Comparison of ENCODE assay signal across 1 cellular context in the genomic region with DNA sequence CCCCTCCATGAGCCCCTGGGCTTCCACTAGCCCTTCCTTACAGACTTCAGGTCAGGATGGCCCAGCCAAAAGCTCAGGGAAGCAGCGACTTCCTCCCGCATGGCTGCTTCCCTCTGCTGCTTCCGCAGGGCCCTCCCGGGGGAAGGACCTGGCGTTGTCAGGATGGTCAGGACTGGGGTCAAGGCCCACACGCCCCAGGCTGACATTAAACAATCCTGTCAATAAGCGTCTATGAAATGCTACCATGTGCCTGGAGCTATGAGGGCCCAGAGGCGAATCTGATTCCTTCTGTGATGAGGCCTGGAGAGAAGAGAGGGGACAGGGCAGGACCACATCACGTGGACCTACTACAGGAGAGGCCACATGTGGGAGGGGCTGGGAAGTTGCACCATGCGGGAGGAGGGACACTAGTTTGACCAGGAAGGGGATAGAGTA.
A peak's percentile ranks its signal among the peaks of the same experiment; 100 is the strongest.
TF ChIP-seq lines count a peak whose summit lies in the region.

No MANE protein-coding gene starts in this region.

TF ChIP-seq in HepG2, 621 proteins besides CTCF, POLR2A, EP300 and RAD21 (continued from another document and continues in another):
- TF ChIP-seq PHF5A (CRISPR knock-in tag; IDR thresholded peaks at IDR 0.05; ENCODE audit: low read depth, unreplicated experiment) (peak; percentile 43), ZFY (CRISPR knock-in tag; IDR thresholded peaks at IDR 0.05) (peak; percentile 55; the same call in 1 of the 2 replicates), SMC3 (IDR thresholded peaks at IDR 0.05; ENCODE audit: low read length) (no peak), NFYB (CRISPR knock-in tag; IDR thresholded peaks at IDR 0.05) (no peak), MAFF (IDR thresholded peaks at IDR 0.05; ENCODE audit: low read depth, low read length) (no peak), RXRB (CRISPR knock-in tag; IDR thresholded peaks at IDR 0.05; ENCODE audit: borderline replicate concordance) (peak; percentile 57), ZMYM4 (CRISPR knock-in tag; IDR thresholded peaks at IDR 0.05) (peak; percentile 47), NFE2L2 (IDR thresholded peaks at IDR 0.05; ENCODE audit: low read length) (no peak), TEAD3 (CRISPR knock-in tag; optimal IDR thresholded peaks at IDR 0.05; ENCODE audit: borderline replicate concordance) (peak; percentile 22), GATAD1 (CRISPR knock-in tag; IDR thresholded peaks at IDR 0.05) (no peak), HNRNPL (IDR thresholded peaks at IDR 0.05; ENCODE audit: low read depth, low read length) (no peak), HMG20A (CRISPR knock-in tag; IDR thresholded peaks at IDR 0.05; ENCODE audit: borderline replicate concordance) (peak; percentile 30; the same call in 1 of the 2 replicates), KDM5B (CRISPR knock-in tag; IDR thresholded peaks at IDR 0.05; ENCODE audit: borderline replicate concordance) (peak; percentile 81; the same call in 1 of the 2 replicates), RAD51 (IDR thresholded peaks at IDR 0.05; ENCODE audit: borderline replicate concordance) (no peak; the same call in 1 of the 2 replicates), MEF2D (CRISPR knock-in tag; IDR thresholded peaks at IDR 0.05) (0 out of 2 replicates have a peak, but pooled peaks have one; percentile 56), TCF12 (IDR thresholded peaks at IDR 0.05) (no peak), TCF12 (CRISPR knock-in tag; IDR thresholded peaks at IDR 0.05) (no peak), PHF21A (CRISPR knock-in tag; IDR thresholded peaks at IDR 0.05) (peak; percentile 22; the same call in 1 of the 2 replicates), KAT7 (CRISPR knock-in tag; IDR thresholded peaks at IDR 0.05; ENCODE audit: borderline replicate concordance) (no peak), GZF1 (CRISPR knock-in tag; IDR thresholded peaks at IDR 0.05) (0 out of 2 replicates have a peak, but pooled peaks have one; percentile 45), ZNF766 (CRISPR knock-in tag; IDR thresholded peaks at IDR 0.05; ENCODE audit: borderline replicate concordance) (no peak), ZNF143 (CRISPR knock-in tag; IDR thresholded peaks at IDR 0.05) (no peak), AHR (CRISPR knock-in tag; IDR thresholded peaks at IDR 0.05) (no peak), ZNF263 (CRISPR knock-in tag; IDR thresholded peaks at IDR 0.05) (peak; percentile 62), ZC3H13 (CRISPR knock-in tag; IDR thresholded peaks at IDR 0.05) (no peak), ZNF572 (CRISPR knock-in tag; IDR thresholded peaks at IDR 0.05) (peak; percentile 59; the same call in 1 of the 2 replicates), MBNL3 (CRISPR knock-in tag; conservative IDR thresholded peaks at IDR 0.05) (no peak), HNF4A (CRISPR knock-in tag; IDR thresholded peaks at IDR 0.05) (peak; percentile 41; the same call in 1 of the 2 replicates), ATF7 (IDR thresholded peaks at IDR 0.05) (no peak), ATF7 (CRISPR knock-in tag; IDR thresholded peaks at IDR 0.05) (no peak), FOXA3 (CRISPR knock-in tag; IDR thresholded peaks at IDR 0.05) (0 out of 2 replicates have a peak, but pooled peaks have one; percentile 9), SP5 (CRISPR knock-in tag; IDR thresholded peaks at IDR 0.05; ENCODE audit: borderline replicate concordance, low read depth) (0 out of 2 replicates have a peak, but pooled peaks have one; percentile 35), MYC (CRISPR knock-in tag; IDR thresholded peaks at IDR 0.05; ENCODE audit: borderline replicate concordance) (peak; percentile 50; the same call in 1 of the 2 replicates), GPN1 (CRISPR knock-in tag; IDR thresholded peaks at IDR 0.05; ENCODE audit: borderline replicate concordance) (no peak)
- TF ChIP-seq, protein P1, sequence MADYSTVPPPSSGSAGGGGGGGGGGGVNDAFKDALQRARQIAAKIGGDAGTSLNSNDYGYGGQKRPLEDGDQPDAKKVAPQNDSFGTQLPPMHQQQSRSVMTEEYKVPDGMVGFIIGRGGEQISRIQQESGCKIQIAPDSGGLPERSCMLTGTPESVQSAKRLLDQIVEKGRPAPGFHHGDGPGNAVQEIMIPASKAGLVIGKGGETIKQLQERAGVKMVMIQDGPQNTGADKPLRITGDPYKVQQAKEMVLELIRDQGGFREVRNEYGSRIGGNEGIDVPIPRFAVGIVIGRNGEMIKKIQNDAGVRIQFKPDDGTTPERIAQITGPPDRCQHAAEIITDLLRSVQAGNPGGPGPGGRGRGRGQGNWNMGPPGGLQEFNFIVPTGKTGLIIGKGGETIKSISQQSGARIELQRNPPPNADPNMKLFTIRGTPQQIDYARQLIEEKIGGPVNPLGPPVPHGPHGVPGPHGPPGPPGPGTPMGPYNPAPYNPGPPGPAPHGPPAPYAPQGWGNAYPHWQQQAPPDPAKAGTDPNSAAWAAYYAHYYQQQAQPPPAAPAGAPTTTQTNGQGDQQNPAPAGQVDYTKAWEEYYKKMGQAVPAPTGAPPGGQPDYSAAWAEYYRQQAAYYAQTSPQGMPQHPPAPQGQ (CRISPR knock-in tag; IDR thresholded peaks at IDR 0.05; ENCODE audit: borderline replicate concordance), result no peak
- TF ChIP-seq, protein P2, sequence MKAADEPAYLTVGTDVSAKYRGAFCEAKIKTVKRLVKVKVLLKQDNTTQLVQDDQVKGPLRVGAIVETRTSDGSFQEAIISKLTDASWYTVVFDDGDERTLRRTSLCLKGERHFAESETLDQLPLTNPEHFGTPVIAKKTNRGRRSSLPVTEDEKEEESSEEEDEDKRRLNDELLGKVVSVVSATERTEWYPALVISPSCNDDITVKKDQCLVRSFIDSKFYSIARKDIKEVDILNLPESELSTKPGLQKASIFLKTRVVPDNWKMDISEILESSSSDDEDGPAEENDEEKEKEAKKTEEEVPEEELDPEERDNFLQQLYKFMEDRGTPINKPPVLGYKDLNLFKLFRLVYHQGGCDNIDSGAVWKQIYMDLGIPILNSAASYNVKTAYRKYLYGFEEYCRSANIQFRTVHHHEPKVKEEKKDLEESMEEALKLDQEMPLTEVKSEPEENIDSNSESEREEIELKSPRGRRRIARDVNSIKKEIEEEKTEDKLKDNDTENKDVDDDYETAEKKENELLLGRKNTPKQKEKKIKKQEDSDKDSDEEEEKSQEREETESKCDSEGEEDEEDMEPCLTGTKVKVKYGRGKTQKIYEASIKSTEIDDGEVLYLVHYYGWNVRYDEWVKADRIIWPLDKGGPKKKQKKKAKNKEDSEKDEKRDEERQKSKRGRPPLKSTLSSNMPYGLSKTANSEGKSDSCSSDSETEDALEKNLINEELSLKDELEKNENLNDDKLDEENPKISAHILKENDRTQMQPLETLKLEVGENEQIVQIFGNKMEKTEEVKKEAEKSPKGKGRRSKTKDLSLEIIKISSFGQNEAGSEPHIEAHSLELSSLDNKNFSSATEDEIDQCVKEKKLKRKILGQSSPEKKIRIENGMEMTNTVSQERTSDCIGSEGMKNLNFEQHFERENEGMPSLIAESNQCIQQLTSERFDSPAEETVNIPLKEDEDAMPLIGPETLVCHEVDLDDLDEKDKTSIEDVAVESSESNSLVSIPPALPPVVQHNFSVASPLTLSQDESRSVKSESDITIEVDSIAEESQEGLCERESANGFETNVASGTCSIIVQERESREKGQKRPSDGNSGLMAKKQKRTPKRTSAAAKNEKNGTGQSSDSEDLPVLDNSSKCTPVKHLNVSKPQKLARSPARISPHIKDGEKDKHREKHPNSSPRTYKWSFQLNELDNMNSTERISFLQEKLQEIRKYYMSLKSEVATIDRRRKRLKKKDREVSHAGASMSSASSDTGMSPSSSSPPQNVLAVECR (CRISPR knock-in tag; IDR thresholded peaks at IDR 0.05; ENCODE audit: borderline replicate concordance), result peak; percentile 13; the same call in 1 of the 2 replicates
- TF ChIP-seq, protein P3, sequence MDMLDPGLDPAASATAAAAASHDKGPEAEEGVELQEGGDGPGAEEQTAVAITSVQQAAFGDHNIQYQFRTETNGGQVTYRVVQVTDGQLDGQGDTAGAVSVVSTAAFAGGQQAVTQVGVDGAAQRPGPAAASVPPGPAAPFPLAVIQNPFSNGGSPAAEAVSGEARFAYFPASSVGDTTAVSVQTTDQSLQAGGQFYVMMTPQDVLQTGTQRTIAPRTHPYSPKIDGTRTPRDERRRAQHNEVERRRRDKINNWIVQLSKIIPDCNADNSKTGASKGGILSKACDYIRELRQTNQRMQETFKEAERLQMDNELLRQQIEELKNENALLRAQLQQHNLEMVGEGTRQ (IDR thresholded peaks at IDR 0.05; ENCODE audit: low read depth, low read length), result no peak
- TF ChIP-seq, protein P3 (CRISPR knock-in tag; IDR thresholded peaks at IDR 0.05; ENCODE audit: borderline replicate concordance), result peak; percentile 64; the same call in 1 of the 2 replicates
- TF ChIP-seq, protein P4, sequence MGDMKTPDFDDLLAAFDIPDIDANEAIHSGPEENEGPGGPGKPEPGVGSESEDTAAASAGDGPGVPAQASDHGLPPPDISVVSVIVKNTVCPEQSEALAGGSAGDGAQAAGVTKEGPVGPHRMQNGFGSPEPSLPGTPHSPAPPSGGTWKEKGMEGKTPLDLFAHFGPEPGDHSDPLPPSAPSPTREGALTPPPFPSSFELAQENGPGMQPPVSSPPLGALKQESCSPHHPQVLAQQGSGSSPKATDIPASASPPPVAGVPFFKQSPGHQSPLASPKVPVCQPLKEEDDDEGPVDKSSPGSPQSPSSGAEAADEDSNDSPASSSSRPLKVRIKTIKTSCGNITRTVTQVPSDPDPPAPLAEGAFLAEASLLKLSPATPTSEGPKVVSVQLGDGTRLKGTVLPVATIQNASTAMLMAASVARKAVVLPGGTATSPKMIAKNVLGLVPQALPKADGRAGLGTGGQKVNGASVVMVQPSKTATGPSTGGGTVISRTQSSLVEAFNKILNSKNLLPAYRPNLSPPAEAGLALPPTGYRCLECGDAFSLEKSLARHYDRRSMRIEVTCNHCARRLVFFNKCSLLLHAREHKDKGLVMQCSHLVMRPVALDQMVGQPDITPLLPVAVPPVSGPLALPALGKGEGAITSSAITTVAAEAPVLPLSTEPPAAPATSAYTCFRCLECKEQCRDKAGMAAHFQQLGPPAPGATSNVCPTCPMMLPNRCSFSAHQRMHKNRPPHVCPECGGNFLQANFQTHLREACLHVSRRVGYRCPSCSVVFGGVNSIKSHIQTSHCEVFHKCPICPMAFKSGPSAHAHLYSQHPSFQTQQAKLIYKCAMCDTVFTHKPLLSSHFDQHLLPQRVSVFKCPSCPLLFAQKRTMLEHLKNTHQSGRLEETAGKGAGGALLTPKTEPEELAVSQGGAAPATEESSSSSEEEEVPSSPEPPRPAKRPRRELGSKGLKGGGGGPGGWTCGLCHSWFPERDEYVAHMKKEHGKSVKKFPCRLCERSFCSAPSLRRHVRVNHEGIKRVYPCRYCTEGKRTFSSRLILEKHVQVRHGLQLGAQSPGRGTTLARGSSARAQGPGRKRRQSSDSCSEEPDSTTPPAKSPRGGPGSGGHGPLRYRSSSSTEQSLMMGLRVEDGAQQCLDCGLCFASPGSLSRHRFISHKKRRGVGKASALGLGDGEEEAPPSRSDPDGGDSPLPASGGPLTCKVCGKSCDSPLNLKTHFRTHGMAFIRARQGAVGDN (CRISPR knock-in tag; IDR thresholded peaks at IDR 0.05), result peak; percentile 90
- TF ChIP-seq, protein P5, sequence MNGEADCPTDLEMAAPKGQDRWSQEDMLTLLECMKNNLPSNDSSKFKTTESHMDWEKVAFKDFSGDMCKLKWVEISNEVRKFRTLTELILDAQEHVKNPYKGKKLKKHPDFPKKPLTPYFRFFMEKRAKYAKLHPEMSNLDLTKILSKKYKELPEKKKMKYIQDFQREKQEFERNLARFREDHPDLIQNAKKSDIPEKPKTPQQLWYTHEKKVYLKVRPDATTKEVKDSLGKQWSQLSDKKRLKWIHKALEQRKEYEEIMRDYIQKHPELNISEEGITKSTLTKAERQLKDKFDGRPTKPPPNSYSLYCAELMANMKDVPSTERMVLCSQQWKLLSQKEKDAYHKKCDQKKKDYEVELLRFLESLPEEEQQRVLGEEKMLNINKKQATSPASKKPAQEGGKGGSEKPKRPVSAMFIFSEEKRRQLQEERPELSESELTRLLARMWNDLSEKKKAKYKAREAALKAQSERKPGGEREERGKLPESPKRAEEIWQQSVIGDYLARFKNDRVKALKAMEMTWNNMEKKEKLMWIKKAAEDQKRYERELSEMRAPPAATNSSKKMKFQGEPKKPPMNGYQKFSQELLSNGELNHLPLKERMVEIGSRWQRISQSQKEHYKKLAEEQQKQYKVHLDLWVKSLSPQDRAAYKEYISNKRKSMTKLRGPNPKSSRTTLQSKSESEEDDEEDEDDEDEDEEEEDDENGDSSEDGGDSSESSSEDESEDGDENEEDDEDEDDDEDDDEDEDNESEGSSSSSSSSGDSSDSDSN (CRISPR knock-in tag; IDR thresholded peaks at IDR 0.05), result 0 out of 2 replicates have a peak, but pooled peaks have one; percentile 42
- TF ChIP-seq, protein P6, sequence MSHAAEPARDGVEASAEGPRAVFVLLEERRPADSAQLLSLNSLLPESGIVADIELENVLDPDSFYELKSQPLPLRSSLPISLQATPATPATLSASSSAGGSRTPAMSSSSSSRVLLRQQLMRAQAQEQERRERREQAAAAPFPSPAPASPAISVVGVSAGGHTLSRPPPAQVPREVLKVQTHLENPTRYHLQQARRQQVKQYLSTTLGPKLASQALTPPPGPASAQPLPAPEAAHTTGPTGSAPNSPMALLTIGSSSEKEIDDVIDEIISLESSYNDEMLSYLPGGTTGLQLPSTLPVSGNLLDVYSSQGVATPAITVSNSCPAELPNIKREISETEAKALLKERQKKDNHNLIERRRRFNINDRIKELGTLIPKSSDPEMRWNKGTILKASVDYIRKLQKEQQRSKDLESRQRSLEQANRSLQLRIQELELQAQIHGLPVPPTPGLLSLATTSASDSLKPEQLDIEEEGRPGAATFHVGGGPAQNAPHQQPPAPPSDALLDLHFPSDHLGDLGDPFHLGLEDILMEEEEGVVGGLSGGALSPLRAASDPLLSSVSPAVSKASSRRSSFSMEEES (CRISPR knock-in tag; IDR thresholded peaks at IDR 0.05), result peak; percentile 64; the same call in 1 of the 2 replicates
- TF ChIP-seq, protein P7, sequence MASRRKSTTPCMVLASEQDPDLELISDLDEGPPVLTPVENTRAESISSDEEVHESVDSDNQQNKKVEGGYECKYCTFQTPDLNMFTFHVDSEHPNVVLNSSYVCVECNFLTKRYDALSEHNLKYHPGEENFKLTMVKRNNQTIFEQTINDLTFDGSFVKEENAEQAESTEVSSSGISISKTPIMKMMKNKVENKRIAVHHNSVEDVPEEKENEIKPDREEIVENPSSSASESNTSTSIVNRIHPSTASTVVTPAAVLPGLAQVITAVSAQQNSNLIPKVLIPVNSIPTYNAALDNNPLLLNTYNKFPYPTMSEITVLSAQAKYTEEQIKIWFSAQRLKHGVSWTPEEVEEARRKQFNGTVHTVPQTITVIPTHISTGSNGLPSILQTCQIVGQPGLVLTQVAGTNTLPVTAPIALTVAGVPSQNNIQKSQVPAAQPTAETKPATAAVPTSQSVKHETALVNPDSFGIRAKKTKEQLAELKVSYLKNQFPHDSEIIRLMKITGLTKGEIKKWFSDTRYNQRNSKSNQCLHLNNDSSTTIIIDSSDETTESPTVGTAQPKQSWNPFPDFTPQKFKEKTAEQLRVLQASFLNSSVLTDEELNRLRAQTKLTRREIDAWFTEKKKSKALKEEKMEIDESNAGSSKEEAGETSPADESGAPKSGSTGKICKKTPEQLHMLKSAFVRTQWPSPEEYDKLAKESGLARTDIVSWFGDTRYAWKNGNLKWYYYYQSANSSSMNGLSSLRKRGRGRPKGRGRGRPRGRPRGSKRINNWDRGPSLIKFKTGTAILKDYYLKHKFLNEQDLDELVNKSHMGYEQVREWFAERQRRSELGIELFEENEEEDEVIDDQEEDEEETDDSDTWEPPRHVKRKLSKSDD (CRISPR knock-in tag; IDR thresholded peaks at IDR 0.05; ENCODE audit: low read depth), result no peak
